In the genomic region with DNA sequence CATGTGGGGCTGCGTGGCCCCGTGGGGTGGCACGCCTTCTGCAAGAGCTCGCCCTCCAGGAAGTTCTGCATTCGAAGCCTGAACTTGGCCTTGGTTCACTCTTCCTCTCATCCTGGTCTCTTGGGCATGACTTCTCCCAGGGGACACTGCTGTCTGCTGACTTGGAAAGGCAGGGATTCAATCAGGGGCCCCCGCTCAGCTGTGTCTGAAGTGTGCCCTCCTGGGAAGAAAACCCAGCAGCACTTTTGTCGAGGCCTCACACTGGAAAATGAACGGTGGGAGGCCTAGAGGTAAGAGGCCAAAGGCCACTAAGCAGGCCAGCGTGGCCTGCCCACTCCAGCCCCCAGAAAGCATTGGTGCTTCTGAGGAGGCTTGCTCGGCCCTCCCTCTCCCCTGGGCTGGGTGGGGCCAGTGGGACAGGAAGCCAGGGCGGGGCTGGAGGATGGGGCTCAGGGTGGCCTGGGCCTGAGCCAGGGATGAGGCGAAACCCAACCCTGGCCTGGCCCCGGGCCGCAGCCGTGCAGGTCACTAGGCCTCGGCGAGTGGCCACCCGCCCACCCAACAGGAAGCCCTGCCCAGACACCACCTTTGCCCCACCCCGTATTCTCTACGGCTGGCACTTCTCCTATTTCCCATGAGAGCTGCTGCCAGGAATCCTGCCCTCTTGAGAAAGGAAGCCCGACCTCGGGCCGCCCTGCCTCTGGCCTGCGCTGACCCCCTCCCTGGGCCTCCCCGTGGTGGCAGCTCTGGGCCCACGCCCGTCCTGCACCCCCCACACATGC, we compare ENCODE assay signal across 8 cellular contexts.
DNase-seq lines count a peak whose midpoint lies in the region; ATAC-seq and TF ChIP-seq lines count a peak whose summit lies in the region.

No MANE protein-coding gene starts in this region.

- H3K4me1 ChIP-seq in vagina = peaks cover 100% of the 10 kb centered on the region

- peaks cover 57% of the 10 kb centered on the region for H3K4me1 Mint-ChIP-seq in CD4-positive, alpha-beta T cell (ENCODE audit: low read depth)
- peaks cover 62% of the 10 kb centered on the region for H3K4me1 Mint-ChIP-seq in activated CD4-positive, alpha-beta memory T cell treated with anti-CD3 and anti-CD28 coated beads, Interleukin-2, amount 10 ng/mL, durations not matched to agents 7 days and 5 days
- peaks cover 59% of the 10 kb centered on the region for H3K4me1 Mint-ChIP-seq in nephron

- intact Hi-C loops in CD4-positive, alpha-beta T cell (cut with DNase I, micrococcal nuclease) = loop anchor here in 1 of 2 experiments (5.0 kb wide), 1 partner anchor 78 kb away; no protein-coding TSS in a partner anchor
- intact Hi-C loops in vagina (cut with DNase I) = loop anchor here (5.0 kb wide), 1 partner anchor 68 kb away; no protein-coding TSS in a partner anchor

- H3K4me3 ChIP-seq in vagina = no peak overlapping the region

- POLR2A ChIA-PET in CD4-positive, alpha-beta T cell (lab: Charles Lee) = interaction anchor here (1.3 kb wide), 1 partner anchor 12 kb away, joined by 4 read pairs; no protein-coding TSS in a partner anchor
- POLR2A ChIA-PET in activated CD4-positive, alpha-beta memory T cell treated with anti-CD3 and anti-CD28 coated beads, Interleukin-2, amount 10 ng/mL, durations not matched to agents 7 days and 5 days (lab: Charles Lee) = interaction anchor here (1.0 to 3.2 kb wide), 2 partner anchors 11 to 18 kb away, joined by 3 to 30 read pairs; no protein-coding TSS in a partner anchor

- H3K9me3 Mint-ChIP-seq in CD4-positive, alpha-beta T cell = no peaks in the 10 kb centered on the region
- no peaks in the 10 kb centered on the region for H3K9me3 Mint-ChIP-seq in activated CD4-positive, alpha-beta memory T cell treated with anti-CD3 and anti-CD28 coated beads, Interleukin-2, amount 10 ng/mL, durations not matched to agents 7 days and 5 days
- H3K9me3 Mint-ChIP-seq in nephron = no peaks in the 10 kb centered on the region

- peak in 7 of 10 experiments; percentile 11 to 52 (median 39) for DNase-seq in CD4-positive, alpha-beta T cell
- peak; percentile 77 for DNase-seq in activated CD4-positive, alpha-beta memory T cell treated with anti-CD3 and anti-CD28 coated beads, Interleukin-2, amount 10 ng/mL, durations not matched to agents 7 days and 5 days
- DNase-seq in vagina (ENCODE audit: extremely low spot score in 2 of 2) (no peak), SIG-M5 treated with dmso at 0.1 percent for 504 hours (lab: John Stamatoyannopoulos, UW; ENCODE audit: unreplicated experiment) (no peak)

- peaks cover 33% of the 10 kb centered on the region; the same call in 1 of the 2 replicates for H3K36me3 ChIP-seq in KOPT-K1 (ENCODE audit: insufficient read depth, low read length)
- no peaks in the 10 kb centered on the region for H3K36me3 ChIP-seq in vagina

- CTCF ChIA-PET in CD4-positive, alpha-beta T cell (lab: Charles Lee) = no interaction called here
- CTCF ChIA-PET in activated CD4-positive, alpha-beta memory T cell treated with anti-CD3 and anti-CD28 coated beads, Interleukin-2, amount 10 ng/mL, durations not matched to agents 7 days and 5 days (lab: Charles Lee) = interaction anchor here (1.3 kb wide), 2 partner anchors 11 to 46 kb away, joined by 4 to 7 read pairs; no protein-coding TSS in a partner anchor

- H3K27me3 ChIP-seq in CD4-positive, alpha-beta T cell (ENCODE audit: control insufficient read depth, insufficient read depth, low read length) = no peaks in the 10 kb centered on the region
- H3K27me3 ChIP-seq in vagina = no peaks in the 10 kb centered on the region

- H3K36me3 Mint-ChIP-seq in CD4-positive, alpha-beta T cell (ENCODE audit: low read depth) = no peaks in the 10 kb centered on the region
- H3K36me3 Mint-ChIP-seq in activated CD4-positive, alpha-beta memory T cell treated with anti-CD3 and anti-CD28 coated beads, Interleukin-2, amount 10 ng/mL, durations not matched to agents 7 days and 5 days (ENCODE audit: low read depth) = no peaks in the 10 kb centered on the region
- peaks cover 7% of the 10 kb centered on the region for H3K36me3 Mint-ChIP-seq in nephron (ENCODE audit: low read depth)

- peak; percentile 69 for ATAC-seq in CD4-positive, alpha-beta T cell (ENCODE audit: poor library complexity)
- peak; percentile 77 for ATAC-seq in GM21515 (IDR thresholded peaks at IDR 0.05; ENCODE audit: unreplicated experiment)
- ATAC-seq in esophagus mucosa = peak; percentile 84

- no peak overlapping the region for H3K4me3 Mint-ChIP-seq in CD4-positive, alpha-beta T cell
- H3K4me3 Mint-ChIP-seq in activated CD4-positive, alpha-beta memory T cell treated with anti-CD3 and anti-CD28 coated beads, Interleukin-2, amount 10 ng/mL, durations not matched to agents 7 days and 5 days = no peak overlapping the region
- H3K4me3 Mint-ChIP-seq in nephron = no peak overlapping the region

- H3K27ac ChIP-seq in CD4-positive, alpha-beta T cell (ENCODE audit: low read depth, low read length) = peak overlapping the region; percentile 5
- H3K27ac ChIP-seq in KOPT-K1 (ENCODE audit: low read depth, low read length, poor library complexity, severe bottlenecking) (peak overlapping the region; percentile 100), vagina (peak overlapping the region; percentile 88)

- H3K27ac Mint-ChIP-seq in CD4-positive, alpha-beta T cell = peak overlapping the region; percentile 75
- H3K27ac Mint-ChIP-seq in activated CD4-positive, alpha-beta memory T cell treated with anti-CD3 and anti-CD28 coated beads, Interleukin-2, amount 10 ng/mL, durations not matched to agents 7 days and 5 days = peak overlapping the region; percentile 81
- peak overlapping the region; percentile 77 to 86 (median 79) for H3K27ac Mint-ChIP-seq in nephron

- H3K27me3 Mint-ChIP-seq in CD4-positive, alpha-beta T cell = no peaks in the 10 kb centered on the region
- H3K27me3 Mint-ChIP-seq in activated CD4-positive, alpha-beta memory T cell treated with anti-CD3 and anti-CD28 coated beads, Interleukin-2, amount 10 ng/mL, durations not matched to agents 7 days and 5 days = no peaks in the 10 kb centered on the region
- no peaks in the 10 kb centered on the region for H3K27me3 Mint-ChIP-seq in nephron (ENCODE audit: low read depth)

- TF ChIP-seq CTCF in CD4-positive, alpha-beta T cell (IDR thresholded peaks at IDR 0.05) = no peak
- no peak for TF ChIP-seq CTCF in nephron (IDR thresholded peaks at IDR 0.05; ENCODE audit: unreplicated experiment in 3 of 3)
- no peak for TF ChIP-seq CTCF in vagina (IDR thresholded peaks at IDR 0.05)

- no peaks in the 10 kb centered on the region for H3K9me3 ChIP-seq in CD4-positive, alpha-beta T cell (ENCODE audit: control insufficient read depth, low read length)
- H3K9me3 ChIP-seq in KOPT-K1 (ENCODE audit: insufficient read depth, low read length, poor library complexity, severe bottlenecking) (no peaks in the 10 kb centered on the region), vagina (no peaks in the 10 kb centered on the region)

- no peak for TF ChIP-seq POLR2A in vagina (IDR thresholded peaks at IDR 0.05)

Comparison
In these comparisons a context has a peak if more than half of its experiments do, and no peak if none do; other contexts are left out.
1. DNase-seq: peak in CD4-positive, alpha-beta T cell (7 of 10) and activated CD4-positive, alpha-beta memory T cell treated with anti-CD3 and anti-CD28 coated beads, Interleukin-2, amount 10 ng/mL, durations not matched to agents 7 days and 5 days (single experiment); none in vagina (0 of 2) and SIG-M5 treated with dmso at 0.1 percent for 504 hours (single experiment).
2. H3K27ac ChIP-seq: peak in every context shown above with its lines; median percentile 100 in KOPT-K1; 88 in vagina; 5 in CD4-positive, alpha-beta T cell.
3. Peak in every context shown above with its lines, with median percentiles within 50 percentile points of each other: ATAC-seq and H3K27ac Mint-ChIP-seq.